ENCODE assay signal across 9 cellular contexts in the genomic region with DNA sequence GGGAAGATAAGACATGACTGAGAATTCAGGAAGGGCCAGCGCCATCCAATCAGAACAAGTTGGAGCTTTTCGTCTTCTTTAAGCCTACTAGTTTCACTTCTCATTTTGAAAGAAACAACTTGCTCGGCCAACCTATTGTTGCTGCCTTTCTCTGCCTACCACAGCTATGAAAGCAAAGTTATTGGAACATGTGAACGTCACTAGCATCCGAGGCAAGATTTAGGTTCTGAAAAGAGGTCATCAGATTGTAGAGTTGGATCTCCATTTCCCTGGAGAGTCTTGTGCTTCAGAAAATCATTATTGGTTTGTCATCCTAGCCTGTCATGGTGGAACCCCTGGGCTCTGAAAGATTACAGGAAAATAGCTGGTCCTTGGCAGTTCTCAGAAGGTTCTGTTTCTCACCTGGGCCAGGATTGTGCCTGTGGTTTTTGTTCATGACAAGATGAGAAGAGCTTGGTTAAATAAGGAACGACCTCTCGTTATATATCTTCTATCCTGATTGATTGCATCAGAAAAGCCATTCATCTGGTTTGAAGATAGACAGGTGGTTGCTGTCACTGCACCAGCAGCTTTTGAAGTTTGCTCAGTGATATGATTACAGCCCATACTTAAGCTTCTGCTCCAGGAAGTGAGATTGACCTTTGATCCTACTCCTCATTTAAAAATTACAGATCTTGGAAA. TPM values are rescaled to one million over a fixed set of nuclear protein-coding genes. Genes with fewer than 3 reads are reported as not detected.
DNase-seq lines count a peak whose midpoint lies in the region; ATAC-seq and TF ChIP-seq lines count a peak whose summit lies in the region.
"Had no signal": no experiment of that assay in that cellular context is flagged by ENCODE, and none has a peak within 500 bp of the region (broad histone marks: within the 10 kb centered on the region; RNA-seq: fewer than 3 reads in every experiment).

No MANE protein-coding gene starts in this region.

- H3K27me3 ChIP-seq in colonic mucosa: no peaks in the 10 kb centered on the region
- H3K27me3 ChIP-seq in BE2C: no peaks in the 10 kb centered on the region

- H3K4me1 ChIP-seq in colonic mucosa (peaks cover 3% of the 10 kb centered on the region), BE2C (no peaks in the 10 kb centered on the region)

- H3K4me1 Mint-ChIP-seq in progenitor cell of endocrine pancreas (ENCODE audit: low read depth): peaks cover 12% of the 10 kb centered on the region

- peaks cover 34% of the 10 kb centered on the region for H3K27me3 Mint-ChIP-seq in progenitor cell of endocrine pancreas

- peak; percentile 46 for ATAC-seq in GM18505 (IDR thresholded peaks at IDR 0.05; ENCODE audit: unreplicated experiment)
- peak; percentile 58 for ATAC-seq in GM21390 (IDR thresholded peaks at IDR 0.05; ENCODE audit: unreplicated experiment)
- ATAC-seq in HG03571 (IDR thresholded peaks at IDR 0.05; ENCODE audit: unreplicated experiment): peak; percentile 49

- no peak overlapping the region for H3K27ac Mint-ChIP-seq in progenitor cell of endocrine pancreas

- H3K4me3 ChIP-seq in colonic mucosa (no peak overlapping the region), BE2C (ENCODE audit: low read depth, low read length) (no peak overlapping the region), foreskin fibroblast (ENCODE audit: low read depth in 1 of 2, low read length in 2 of 2) (no peak overlapping the region)
- H3K4me3 ChIP-seq: HAP-1 had no signal

- no peak for TF ChIP-seq CTCF in colonic mucosa (IDR thresholded peaks at IDR 0.05)
- no peak for TF ChIP-seq CTCF in progenitor cell of endocrine pancreas (IDR thresholded peaks at IDR 0.05; ENCODE audit: unreplicated experiment)
- no peak for TF ChIP-seq CTCF in BE2C (IDR thresholded peaks at IDR 0.05; ENCODE audit: low read depth, low read length)
- no peak for TF ChIP-seq CTCF in foreskin fibroblast (IDR thresholded peaks at IDR 0.05; ENCODE audit: low read depth, low read length)

- no peak overlapping the region for H3K4me3 Mint-ChIP-seq in progenitor cell of endocrine pancreas (ENCODE audit: low read depth)

- peak overlapping the region; percentile 0 for H3K27ac ChIP-seq in colonic mucosa

- no peaks in the 10 kb centered on the region for H3K36me3 Mint-ChIP-seq in progenitor cell of endocrine pancreas (ENCODE audit: insufficient read depth)

- TF ChIP-seq POLR2A in GM18505 (IDR thresholded peaks at IDR 0.05; ENCODE audit: borderline replicate concordance, extremely low read depth, insufficient read depth, insufficient read length): peak; percentile 31

- intact Hi-C loops in colonic mucosa (cut with DNase I): no loop called here

- no peaks in the 10 kb centered on the region for H3K9me3 Mint-ChIP-seq in progenitor cell of endocrine pancreas (ENCODE audit: low read depth)

- no peaks in the 10 kb centered on the region for H3K36me3 ChIP-seq in colonic mucosa
- H3K36me3 ChIP-seq in BE2C: no peaks in the 10 kb centered on the region
- H3K36me3 ChIP-seq: HAP-1 had no signal

- DNase-seq in colonic mucosa (no peak), progenitor cell of endocrine pancreas (ENCODE audit: low spot score, unreplicated experiment) (no peak), BE2C (no peak), activated gamma-delta T cell treated with Interleukin-2 at 50 U/mL for 16 hours (no peak), foreskin fibroblast (no peak)

- no peak overlapping the region for H3K9ac ChIP-seq in colonic mucosa (ENCODE audit: low read depth in 2 of 2, low read length in 2 of 2)

- H3K9me3 ChIP-seq in colonic mucosa (no peaks in the 10 kb centered on the region), BE2C (no peaks in the 10 kb centered on the region; the same call in 1 of the 2 replicates)
- H3K9me3 ChIP-seq: HAP-1 had no signal

RNA-seq across cellular contexts. Expression of a gene that starts 25.3 kb away (rescaled TPM):
- total RNA-seq in colonic mucosa (1 to 10 TPM; 2.4 to 6.3 TPM), progenitor cell of endocrine pancreas (0.07 and 0.38 TPM in 2 replicates)
- 0.40 TPM for polyA plus RNA-seq in BE2C (2012; ENCODE audit: insufficient read depth, insufficient read length, low read depth)
